Comparison of ENCODE assay signal across 24 cellular contexts in genomic region chr12:132451836-132452195, GRCh38.
"Had no signal": no experiment of that assay in that cellular context is flagged by ENCODE, and none has a peak within 500 bp of the region (broad histone marks: within the 10 kb centered on the region; RNA-seq: fewer than 3 reads in every experiment).

No MANE protein-coding gene starts in this region.

- DNase-seq: activated CD4-positive, alpha-beta T cell treated with anti-CD3 and anti-CD28 coated beads for 36 hours; activated CD4-positive, alpha-beta T cell treated with anti-CD3 and anti-CD28 coated beads, Interleukin-2, amount 50 U/mL, for 4 hours; activated CD8-positive, alpha-beta memory T cell treated with anti-CD3 and anti-CD28 coated beads, Interleukin-2, amount 50 U/mL, for 48 hours; activated effector memory CD4-positive, alpha-beta T cell treated with Interleukin-2 at 50 U/mL for 16 hours; activated T-cell treated with anti-CD3 and anti-CD28 coated beads, Interleukin-2, amount 50 U/mL, for 48 hours; aorta; brain microvascular endothelial cell; central memory CD4-positive, alpha-beta T cell; effector memory CD4-positive, alpha-beta T cell; foreskin keratinocyte; left cardiac atrium; mesenchymal stem cell; occipital lobe; sigmoid colon; stimulated activated CD4-positive, alpha-beta T cell treated with anti-CD3 and anti-CD28 coated beads, Interleukin-2, amount 100 ng/mL, for 48 hours; stimulated activated CD8-positive, alpha-beta memory T cell treated with anti-CD3 and anti-CD28 coated beads, Interleukin-4, amount 100 ng/mL, for 48 hours; T-helper 1 cell; thyroid gland; upper lobe of right lung had no signal

- H3K4me3 Mint-ChIP-seq: activated CD4-positive, alpha-beta T cell treated with anti-CD3 and anti-CD28 coated beads for 36 hours; activated naive CD4-positive, alpha-beta T cell treated with anti-CD3 and anti-CD28 coated beads for 36 hours; nephron progenitor cell had no signal

- H3K36me3 ChIP-seq: brain microvascular endothelial cell, sigmoid colon, thyroid gland, upper lobe of right lung had no signal

- FAIRE-seq: colon, TTC549 had no signal

- H3K9me3 Mint-ChIP-seq: activated naive CD4-positive, alpha-beta T cell treated with anti-CD3 and anti-CD28 coated beads for 36 hours had no signal

- H3K4me1 ChIP-seq: foreskin keratinocyte, sigmoid colon, thyroid gland, upper lobe of right lung had no signal

- H3K27ac Mint-ChIP-seq: activated CD4-positive, alpha-beta T cell treated with anti-CD3 and anti-CD28 coated beads for 36 hours; activated naive CD4-positive, alpha-beta T cell treated with anti-CD3 and anti-CD28 coated beads for 36 hours had no signal

- ATAC-seq: foreskin keratinocyte, left cardiac atrium, upper lobe of right lung had no signal

- H3K4me3 ChIP-seq: sigmoid colon, smooth muscle cell, thyroid gland, upper lobe of right lung had no signal

- H3K27ac ChIP-seq: brain microvascular endothelial cell, foreskin keratinocyte, sigmoid colon, thyroid gland, upper lobe of right lung had no signal

- H3K4me2 ChIP-seq: smooth muscle cell had no signal

- H3K27me3 ChIP-seq: thyroid gland had no signal

- H3K9me3 ChIP-seq: sigmoid colon, thyroid gland, upper lobe of right lung had no signal

- H3K27me3 Mint-ChIP-seq: activated CD4-positive, alpha-beta T cell treated with anti-CD3 and anti-CD28 coated beads for 36 hours had no signal
